In the genomic region with DNA sequence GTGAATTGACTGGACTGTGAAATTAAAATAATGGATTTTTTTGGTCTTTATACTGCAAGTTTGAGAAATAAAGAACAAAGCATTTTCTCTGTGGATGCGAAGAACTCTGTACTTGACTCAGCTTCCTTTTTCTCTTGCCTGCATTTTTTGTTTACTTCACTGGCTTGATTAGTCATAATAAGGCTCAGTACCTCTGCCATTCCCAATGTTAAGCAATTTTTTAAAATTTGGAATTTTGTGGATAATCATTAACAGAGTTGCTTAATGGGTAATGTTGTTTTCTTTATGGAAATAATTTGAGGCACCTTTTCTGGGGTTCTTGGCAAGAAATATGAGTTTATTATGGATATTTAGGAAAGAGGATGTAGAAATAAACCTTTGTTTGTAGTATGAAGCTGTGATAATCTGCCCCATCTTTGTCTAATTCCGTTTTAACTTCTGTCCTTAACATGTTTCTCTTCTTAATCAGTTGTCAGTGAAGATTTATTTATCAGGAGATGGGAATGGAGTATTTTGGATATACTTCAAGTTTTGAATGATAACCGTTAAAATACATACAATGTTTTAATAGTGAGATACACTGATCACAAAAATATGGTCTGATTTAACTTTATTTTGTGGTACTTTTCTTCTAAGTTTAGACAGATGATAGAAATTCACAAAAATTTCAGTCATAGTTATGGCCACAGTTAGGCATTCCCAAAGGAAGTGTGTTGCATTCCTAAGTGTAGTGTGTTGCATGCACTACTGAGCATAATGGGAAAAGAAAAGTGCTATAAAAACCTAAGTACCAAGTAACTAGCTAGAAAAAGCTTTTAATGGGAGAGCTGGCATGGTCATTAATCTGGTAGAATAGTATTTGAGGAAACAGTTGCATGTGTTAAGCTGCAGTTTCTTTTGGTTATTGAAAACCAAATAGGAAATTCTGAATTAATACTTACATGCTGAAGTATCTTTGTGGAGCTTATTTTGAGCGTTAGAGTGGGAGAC, we compare ENCODE assay signal across 9 cellular contexts. TPM values are rescaled to one million over a fixed set of nuclear protein-coding genes. Genes with fewer than 3 reads are reported as not detected.
DNase-seq lines count a peak whose midpoint lies in the region; ATAC-seq and TF ChIP-seq lines count a peak whose summit lies in the region.
"Had no signal": no experiment of that assay in that cellular context is flagged by ENCODE, and none has a peak within 500 bp of the region (broad histone marks: within the 10 kb centered on the region; RNA-seq: fewer than 3 reads in every experiment).

No MANE protein-coding gene starts in this region.

- no peaks in the 10 kb centered on the region for H3K27me3 ChIP-seq in right cardiac atrium (ENCODE audit: control insufficient read depth, insufficient read depth)
- no peaks in the 10 kb centered on the region for H3K27me3 ChIP-seq in right atrium auricular region

- H3K4me1 ChIP-seq in right cardiac atrium (ENCODE audit: control insufficient read depth, insufficient read depth, low read length) (peaks cover 6% of the 10 kb centered on the region), right atrium auricular region (peaks cover 0 to 61% of the 10 kb centered on the region in 2 donors)

- H3K36me3 ChIP-seq in right atrium auricular region: no peaks in the 10 kb centered on the region

- ATAC-seq in right cardiac atrium (peak; percentile 36 to 45), GM21619 (IDR thresholded peaks at IDR 0.05; ENCODE audit: unreplicated experiment) (no peak), GM21526 (IDR thresholded peaks at IDR 0.05; ENCODE audit: low FRiP score, unreplicated experiment) (no peak)

- intact Hi-C loops in right cardiac atrium (cut with DNase I): no loop called here

- WGBS in right cardiac atrium: 25% methylated on average over 4 of the region's 4 CpGs

- H3K9me3 ChIP-seq in right cardiac atrium (ENCODE audit: control insufficient read depth, low read length) (no peaks in the 10 kb centered on the region), right atrium auricular region (no peaks in the 10 kb centered on the region)

- no peak for DNase-seq in right cardiac atrium
- DNase-seq in right atrium auricular region (ENCODE audit: low spot score): no peak
- DNase-seq in hepatic stellate cell (ENCODE audit: low spot score): peak; percentile 36
- no peak for DNase-seq in GF-D8 (lab: John Stamatoyannopoulos, UW)
- no peak for DNase-seq in NCI-H2029 (lab: John Stamatoyannopoulos, UW)
- DNase-seq: left cardiac atrium had no signal

- H3K27ac ChIP-seq in right cardiac atrium (ENCODE audit: low read length) (no peak overlapping the region), right atrium auricular region (peak overlapping the region in 1 of 2 donors; percentile 35)

- H3K4me3 ChIP-seq in right cardiac atrium (ENCODE audit: low read length) (peak overlapping the region; percentile 20), right atrium auricular region (no peak overlapping the region), WI38 (ENCODE audit: low read depth, low read length) (peak overlapping the region; percentile 51)

- no peak for TF ChIP-seq CTCF in right atrium auricular region (IDR thresholded peaks at IDR 0.05)
- no peak for TF ChIP-seq CTCF in WI38 (IDR thresholded peaks at IDR 0.05; ENCODE audit: low read depth, low read length)

RNA-seq across cellular contexts. Expression of gene WNK1, which starts 27.7 kb away (rescaled TPM):
- total RNA-seq in right cardiac atrium (100 to 1,000 TPM; 204 to 319 (median 282) TPM), right atrium auricular region (100 to 1,000 TPM; 195 to 215 TPM)
- 88.2 TPM for polyA plus RNA-seq in right cardiac atrium

Comparison
In these comparisons a context has a peak if more than half of its experiments do, and no peak if none do; other contexts are left out.
1. H3K4me3 ChIP-seq: peak in right cardiac atrium (single experiment) and WI38 (single experiment); none in right atrium auricular region (0 of 2).
2. ATAC-seq: peak in right cardiac atrium (2 of 2); none in GM21619 (single experiment) and GM21526 (single experiment).